8 cellular contexts compared by ENCODE assay signal in the genomic region with DNA sequence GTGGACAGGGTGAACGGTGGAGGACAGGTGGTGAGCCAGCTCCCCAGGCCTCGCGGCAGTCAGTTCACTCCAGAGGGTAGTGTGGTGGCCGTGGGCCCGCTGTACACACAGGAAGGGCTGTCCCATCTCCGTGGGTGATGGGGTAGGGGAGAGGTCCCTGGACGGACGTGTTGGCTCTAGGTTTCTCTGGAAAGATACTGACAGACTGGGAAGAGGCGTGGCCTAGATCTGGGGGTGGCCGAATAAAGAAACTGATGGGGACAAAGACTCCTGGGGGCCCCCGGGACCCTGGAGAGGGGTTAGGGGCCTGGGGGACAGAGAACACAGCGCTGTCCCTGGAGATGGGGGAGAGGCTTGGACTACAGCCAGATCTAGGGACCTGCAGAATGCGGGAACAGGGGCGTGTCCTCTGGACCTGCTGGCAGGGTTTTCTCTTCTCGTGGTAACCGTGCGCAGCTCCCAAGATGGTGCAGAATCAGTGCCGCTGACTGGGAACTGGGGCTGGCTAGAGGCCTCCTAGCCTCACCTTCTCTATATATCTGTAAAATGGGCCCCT. TPM values are rescaled to one million over a fixed set of nuclear protein-coding genes. Genes with fewer than 3 reads are reported as not detected.
A peak's percentile ranks its signal among the peaks of the same experiment; 100 is the strongest.
DNase-seq lines count a peak whose midpoint lies in the region; TF ChIP-seq lines count a peak whose summit lies in the region.

No MANE protein-coding gene starts in this region.

- no peak overlapping the region for H4K8ac ChIP-seq in mesendoderm (ENCODE audit: low read depth, low read length)

- H3K23ac ChIP-seq in mesendoderm (ENCODE audit: low read length): no peak overlapping the region

- peak overlapping the region; percentile 86 for H2AFZ ChIP-seq in KMS-11 (ENCODE audit: low read depth)

- DNase-seq in CD14-positive monocyte (ENCODE audit: low spot score): no peak
- DNase-seq in mesendoderm: peak; percentile 34
- DNase-seq in dedifferentiated amniotic fluid mesenchymal stem cell (ENCODE audit: extremely low spot score): no peak
- DNase-seq in islet precursor cell: no peak
- no peak for DNase-seq in COLO829 (ENCODE audit: low spot score)
- DNase-seq in iPS-NIHi7 (ENCODE audit: extremely low spot score): no peak

- H3K4me3 ChIP-seq in KMS-11 (IDR thresholded peaks at IDR 0.05; ENCODE audit: insufficient read depth, low read depth, low read length) (no peak overlapping the region), mesendoderm (ENCODE audit: low read length) (no peak overlapping the region)

- H3K4me1 ChIP-seq in KMS-11 (ENCODE audit: low read depth, poor library complexity, severe bottlenecking) (peaks cover 8% of the 10 kb centered on the region), mesendoderm (ENCODE audit: control insufficient read depth, low read depth, low read length) (no peaks in the 10 kb centered on the region)

- H3K79me2 ChIP-seq in KMS-11 (ENCODE audit: insufficient read depth, low read depth) (no peaks in the 10 kb centered on the region), mesendoderm (ENCODE audit: control insufficient read depth, insufficient read depth, low read length) (no peaks in the 10 kb centered on the region)

- no peaks in the 10 kb centered on the region for H3K79me1 ChIP-seq in mesendoderm (ENCODE audit: low read length)

- no peak overlapping the region for H2AK5ac ChIP-seq in mesendoderm (ENCODE audit: low read length)

- H2BK15ac ChIP-seq in mesendoderm (replicated peaks; ENCODE audit: low read depth): no peak overlapping the region

- peak overlapping the region; percentile 88 to 91 for H3K4me3 Mint-ChIP-seq in CD14-positive monocyte
- peak overlapping the region; percentile 86 to 93 (median 90) for H3K4me3 Mint-ChIP-seq in brain

- H3K4me1 Mint-ChIP-seq in CD14-positive monocyte: peaks cover 52% of the 10 kb centered on the region
- peaks cover 15% of the 10 kb centered on the region for H3K4me1 Mint-ChIP-seq in brain

- H3K9ac ChIP-seq in KMS-11: peak overlapping the region; percentile 66; the same call in 1 of the 2 replicates
- H3K9ac ChIP-seq in mesendoderm (ENCODE audit: low read length): peak overlapping the region; percentile 62

- no peaks in the 10 kb centered on the region for H3K27me3 ChIP-seq in KMS-11 (ENCODE audit: insufficient read depth, low read depth)
- no peaks in the 10 kb centered on the region for H3K27me3 ChIP-seq in mesendoderm (ENCODE audit: insufficient read depth, low read length, poor library complexity)

- H3K56ac ChIP-seq in mesendoderm (ENCODE audit: low read length): peak overlapping the region; percentile 88

- H3K36me3 Mint-ChIP-seq in CD14-positive monocyte (peaks cover 0 to 25% of the 10 kb centered on the region in 2 donors), brain (peaks cover 13% of the 10 kb centered on the region)

- TF ChIP-seq CTCF in CD14-positive monocyte (IDR thresholded peaks at IDR 0.05) (peak; percentile 54), KMS-11 (conservative IDR thresholded peaks at IDR 0.05; ENCODE audit: low read depth, low read length) (peak; percentile 45; the same call in 1 of the 2 replicates), brain (conservative IDR thresholded peaks at IDR 0.05) (peak; percentile 9 to 53)

- H4K20me1 ChIP-seq in KMS-11 (ENCODE audit: insufficient read depth): no peaks in the 10 kb centered on the region

- no peak overlapping the region for H2BK5ac ChIP-seq in mesendoderm (ENCODE audit: low read length)

- no peak overlapping the region for H2BK120ac ChIP-seq in mesendoderm (ENCODE audit: low read depth, low read length)

- no CpG with 5 or more reads among the region's 18 CpGs for WGBS in mesendoderm (ENCODE audit: extremely low coverage, insufficient coverage, low lambda C conversion rate)

- H3K9me3 Mint-ChIP-seq in CD14-positive monocyte: peaks cover 0 to 1% (median 0%) of the 10 kb centered on the region in 7 donors
- H3K9me3 Mint-ChIP-seq in brain: no peaks in the 10 kb centered on the region

- H3K27ac ChIP-seq in KMS-11: no peak overlapping the region
- H3K27ac ChIP-seq in mesendoderm (ENCODE audit: low read depth, low read length): no peak overlapping the region

- H4K5ac ChIP-seq in mesendoderm (ENCODE audit: low read length): no peak overlapping the region

- H3K27ac Mint-ChIP-seq in CD14-positive monocyte (peak overlapping the region in 5 of 7 donors; percentile 14 to 69 (median 66)), brain (peak overlapping the region in 4 of 5 experiments; percentile 81 to 94 (median 90))

- H3K18ac ChIP-seq in mesendoderm (ENCODE audit: low read length): no peak overlapping the region

- peak overlapping the region; percentile 48 for H3K4me2 ChIP-seq in KMS-11
- peak overlapping the region; percentile 89 for H3K4me2 ChIP-seq in mesendoderm (ENCODE audit: low read length)

- no peaks in the 10 kb centered on the region for H3K36me3 ChIP-seq in KMS-11 (ENCODE audit: insufficient read depth)
- no peaks in the 10 kb centered on the region for H3K36me3 ChIP-seq in mesendoderm (ENCODE audit: control insufficient read depth, insufficient read depth, low read length)

- H3K4ac ChIP-seq in mesendoderm (ENCODE audit: low read depth, low read length): no peak overlapping the region

- peaks cover 0 to 2% (median 0%) of the 10 kb centered on the region in 3 donors for H3K27me3 Mint-ChIP-seq in CD14-positive monocyte (ENCODE audit: low read depth in 3 of 3)
- H3K27me3 Mint-ChIP-seq in brain: peaks cover 2% of the 10 kb centered on the region

- intact Hi-C loops in CD14-positive monocyte (cut with micrococcal nuclease): loop anchor here (5.0 to 10.0 kb wide), 3 partner anchors 34 to 94 kb away; partner anchors contain the start of genes HNRNPM (in 1 of the 2) and MARCHF2 (in 1 of the 2)

RNA-seq across cellular contexts. Expression of gene PRAM1, which starts 4.0 kb away (rescaled TPM):
- polyA plus RNA-seq in CD14-positive monocyte: 10 to 100 TPM; 43.3 to 69.0 TPM
- polyA plus RNA-seq in brain (ENCODE audit: insufficient read depth, low read depth, low replicate concordance): 1.4 TPM
- 0.06 TPM for polyA plus RNA-seq in mesendoderm (2013, experiment 1 of 2)
- 0.08 TPM for polyA plus RNA-seq in mesendoderm (2013, experiment 2 of 2)

RNA-seq across cellular contexts. Expression of gene ZNF414, which starts 7.5 kb away (rescaled TPM):
- polyA plus RNA-seq in CD14-positive monocyte: 1 to 10 TPM; 4.1 to 4.7 TPM
- 90.5 TPM for polyA plus RNA-seq in brain (ENCODE audit: insufficient read depth, low read depth, low replicate concordance)
- polyA plus RNA-seq in mesendoderm (2013, experiment 1 of 2): 25.9 TPM
- polyA plus RNA-seq in mesendoderm (2013, experiment 2 of 2): 24.4 TPM

Comparison
In these comparisons a context has a peak if more than half of its experiments do, and no peak if none do; other contexts are left out.
1. RNA of gene PRAM1, which starts 4.0 kb away (polyA plus RNA-seq): 43.3 to 69.0 TPM in CD14-positive monocyte; 1.4 TPM in brain (single experiment); every median in the first group is over 10 times any median in the second.
2. RNA of gene ZNF414, which starts 7.5 kb away (polyA plus RNA-seq): 90.5 TPM in brain (single experiment); 4.1 to 4.7 TPM in CD14-positive monocyte; every median in the first group is over 10 times any median in the second.
3. Peak in every context shown above with its lines, with median percentiles within 50 percentile points of each other: CTCF ChIP-seq.